ENCODE assay signal across 20 cellular contexts in the genomic region with DNA sequence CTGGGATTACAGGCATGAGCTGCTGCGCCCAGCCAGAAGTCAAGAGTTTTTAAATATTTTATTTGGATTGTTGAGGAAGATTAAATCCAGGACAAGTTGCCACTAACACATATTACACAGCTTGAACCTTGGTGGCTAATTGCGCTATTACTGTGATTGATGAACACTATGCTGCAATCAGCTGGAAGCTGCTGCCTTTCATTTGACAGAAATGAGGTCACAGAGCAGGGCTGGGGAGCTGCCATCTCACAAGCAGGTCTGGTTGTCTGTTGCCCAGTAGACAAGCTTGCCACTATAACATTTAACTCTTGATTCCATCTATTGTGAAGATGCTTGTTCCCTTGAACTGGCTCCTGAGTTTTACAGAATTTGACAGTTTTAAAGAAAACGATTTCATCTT. TPM values are rescaled to one million over a fixed set of nuclear protein-coding genes. Genes with fewer than 3 reads are reported as not detected.
DNase-seq lines count a peak whose midpoint lies in the region; ATAC-seq, FAIRE-seq and TF ChIP-seq lines count a peak whose summit lies in the region.
"Had no signal": no experiment of that assay in that cellular context is flagged by ENCODE, and none has a peak within 500 bp of the region (broad histone marks: within the 10 kb centered on the region; RNA-seq: fewer than 3 reads in every experiment).

No MANE protein-coding gene starts in this region.

- no peaks in the 10 kb centered on the region for H3K79me2 ChIP-seq in neural cell (replicated peaks; ENCODE audit: insufficient read depth, low read length)

- H3K27me3 ChIP-seq in adrenal gland (no peaks in the 10 kb centered on the region), neural cell (ENCODE audit: insufficient read depth, low read depth, low read length) (no peaks in the 10 kb centered on the region)
- H3K27me3 ChIP-seq: BE2C had no signal

- H3K4me1 ChIP-seq in adrenal gland (replicated peaks in 1 of 2): no peaks in the 10 kb centered on the region
- H3K4me1 ChIP-seq: BE2C had no signal

- H3K36me3 ChIP-seq in adrenal gland (replicated peaks in 1 of 2): no peaks in the 10 kb centered on the region
- H3K36me3 ChIP-seq in neural cell (ENCODE audit: insufficient read depth, low read length): no peaks in the 10 kb centered on the region
- H3K36me3 ChIP-seq: BE2C had no signal

- H2AFZ ChIP-seq in neural cell (ENCODE audit: low read depth, low read length): no peak overlapping the region

- DNase-seq in GM12891 (ENCODE audit: insufficient read length, low spot score): no peak
- DNase-seq in NCI-H1417 (lab: John Stamatoyannopoulos, UW): peak in 2 of 3 experiments; percentile 38 to 85
- DNase-seq in adrenal gland: peak; percentile 22 to 92 (median 38)
- no peak for DNase-seq in stimulated activated naive CD8-positive, alpha-beta T cell treated with anti-CD3 and anti-CD28 coated beads, Interleukin-15, Interleukin-2, amounts not matched to agents 100 U/mL and 50 U/mL, for 24 hours
- no peak for DNase-seq in AG08395 (ENCODE audit: low spot score)
- DNase-seq in activated CD8-positive, alpha-beta memory T cell treated with anti-CD3 and anti-CD28 coated beads, Interleukin-2, amount 50 U/mL, for 48 hours: no peak
- DNase-seq: ACHN; CD4-positive, alpha-beta memory T cell; DMS79 treated with DMSO at 0.1 percent for 48 hours; NCI-H2107; NCI-H345; NCI-H526; SW 1271 had no signal

- H3K4me2 ChIP-seq in neural cell (ENCODE audit: low read length): no peak overlapping the region

- FAIRE-seq in GM12891 (lab: Jason Lieb, UNC): peak; percentile 58
- FAIRE-seq: G401.6, K562 had no signal

- no peaks in the 10 kb centered on the region for H3F3A ChIP-seq in neural cell (ENCODE audit: insufficient read depth, low read length, poor library complexity, severe bottlenecking)

- WGBS in adrenal gland, 4 donors: 47 to 61% (median 57%) methylated on average over 3 of the region's 3 CpGs

- TF ChIP-seq CTCF in adrenal gland (IDR thresholded peaks at IDR 0.05) (no peak), neural cell (IDR thresholded peaks at IDR 0.05; ENCODE audit: poor library complexity, severe bottlenecking) (no peak)

- no peaks in the 10 kb centered on the region for H3K9me2 ChIP-seq in neural cell (ENCODE audit: insufficient read depth, low read length)

- no peak for TF ChIP-seq POLR2A in GM12891 (IDR thresholded peaks at IDR 0.05; ENCODE audit: low read depth, low read length)
- no peak for TF ChIP-seq POLR2A in adrenal gland (IDR thresholded peaks at IDR 0.05)

- TF ChIP-seq EP300 in neural cell (conservative IDR thresholded peaks at IDR 0.05; ENCODE audit: poor library complexity, severe bottlenecking): no peak

- no peaks in the 10 kb centered on the region for H3K9me3 ChIP-seq in adrenal gland (replicated peaks in 1 of 3)
- H3K9me3 ChIP-seq in neural cell (ENCODE audit: low read length): no peaks in the 10 kb centered on the region
- H3K9me3 ChIP-seq: BE2C had no signal

- H4K20me1 ChIP-seq in neural cell (ENCODE audit: insufficient read depth): no peaks in the 10 kb centered on the region

- intact Hi-C loops in adrenal gland (cut with DNase I): no loop called here

- H3K27ac ChIP-seq in adrenal gland (no peak overlapping the region), neural cell (ENCODE audit: low read length) (peak overlapping the region; percentile 6)
- H3K27ac ChIP-seq: RWPE1 had no signal

- H3K9ac ChIP-seq in neural cell (ENCODE audit: low read length): no peak overlapping the region

- H3K4me3 ChIP-seq in adrenal gland: no peak overlapping the region
- no peak overlapping the region for H3K4me3 ChIP-seq in neural cell (ENCODE audit: low read length)
- H3K4me3 ChIP-seq: K562 had no signal

- ATAC-seq in stimulated activated naive CD8-positive, alpha-beta T cell treated with anti-CD3 and anti-CD28 coated beads, Interleukin-15, Interleukin-2, amounts not matched to agents 100 U/mL and 50 U/mL, for 24 hours: no peak
- ATAC-seq in GM19351 (IDR thresholded peaks at IDR 0.05; ENCODE audit: unreplicated experiment): no peak
- ATAC-seq: K562, PC-3 had no signal

- TF ChIP-seq RAD21 in neural cell (conservative IDR thresholded peaks at IDR 0.05): no peak

TF ChIP-seq in GM12891, 5 proteins besides CTCF, POLR2A, EP300 and RAD21:
- TF ChIP-seq POU2F2 (IDR thresholded peaks at IDR 0.05; ENCODE audit: low read depth, low read length): no peak

TF ChIP-seq in neural cell, 6 proteins besides CTCF, POLR2A, EP300 and RAD21:
- TF ChIP-seq POLR2AphosphoS5 (IDR thresholded peaks at IDR 0.05) (peak; percentile 34), EZH2 (IDR thresholded peaks at IDR 0.05; ENCODE audit: borderline replicate concordance, insufficient read depth, low read length, poor library complexity, severe bottlenecking) (no peak)

RNA-seq across cellular contexts. Expression of a gene that starts 37.4 kb away (rescaled TPM):
- 82.8 TPM for polyA plus RNA-seq in GM12891 (2012; ENCODE audit: low read depth, missing spikeins)
- 100 to 1,000 TPM in 4 of 8 donors, 10 to 100 TPM in 4; 49.5 to 146 (median 98.7) TPM for total RNA-seq in adrenal gland
- 100 to 1,000 TPM; 180 to 373 (median 181) TPM for polyA plus RNA-seq in adrenal gland
- 103 and 114 TPM in 2 replicates for polyA plus RNA-seq in neural cell
- polyA minus RNA-seq in neural cell: 102 and 119 TPM in 2 replicates

Comparison
In these comparisons a context has a peak if more than half of its experiments do, and no peak if none do; other contexts are left out.
1. DNase-seq: peak in NCI-H1417 (2 of 3) and adrenal gland (7 of 7); none in GM12891 (single experiment), stimulated activated naive CD8-positive, alpha-beta T cell treated with anti-CD3 and anti-CD28 coated beads, Interleukin-15, Interleukin-2, amounts not matched to agents 100 U/mL and 50 U/mL, for 24 hours (single experiment), AG08395 (single experiment) and activated CD8-positive, alpha-beta memory T cell treated with anti-CD3 and anti-CD28 coated beads, Interleukin-2, amount 50 U/mL, for 48 hours (single experiment).